Comparison of ENCODE assay signal across 1 cellular context in genomic region chr5:149172709-149173505, GRCh38.
TF ChIP-seq lines count a peak whose summit lies in the region.

No MANE protein-coding gene starts in this region.

TF ChIP-seq in HCT116, 20 proteins besides CTCF, POLR2A, EP300 and RAD21 (continued from another document):
- TF ChIP-seq ZBTB33 (IDR thresholded peaks at IDR 0.05; ENCODE audit: extremely low read depth, insufficient replicate concordance, low read length) (no peak), CBX3 (IDR thresholded peaks at IDR 0.05; ENCODE audit: low read depth) (no peak), SRF (IDR thresholded peaks at IDR 0.05; ENCODE audit: low read depth) (no peak), TCF7L2 (IDR thresholded peaks at IDR 0.05; ENCODE audit: borderline replicate concordance, extremely low read depth, insufficient read depth, insufficient read length) (no peak), EZH2phosphoT487 (IDR thresholded peaks at IDR 0.05; ENCODE audit: borderline replicate concordance) (no peak), ATF3 (IDR thresholded peaks at IDR 0.05) (no peak), ZNF274 (IDR thresholded peaks at IDR 0.05; ENCODE audit: low read depth, low read length) (no peak)
